Comparison of ENCODE assay signal across 7 cellular contexts in the genomic region with DNA sequence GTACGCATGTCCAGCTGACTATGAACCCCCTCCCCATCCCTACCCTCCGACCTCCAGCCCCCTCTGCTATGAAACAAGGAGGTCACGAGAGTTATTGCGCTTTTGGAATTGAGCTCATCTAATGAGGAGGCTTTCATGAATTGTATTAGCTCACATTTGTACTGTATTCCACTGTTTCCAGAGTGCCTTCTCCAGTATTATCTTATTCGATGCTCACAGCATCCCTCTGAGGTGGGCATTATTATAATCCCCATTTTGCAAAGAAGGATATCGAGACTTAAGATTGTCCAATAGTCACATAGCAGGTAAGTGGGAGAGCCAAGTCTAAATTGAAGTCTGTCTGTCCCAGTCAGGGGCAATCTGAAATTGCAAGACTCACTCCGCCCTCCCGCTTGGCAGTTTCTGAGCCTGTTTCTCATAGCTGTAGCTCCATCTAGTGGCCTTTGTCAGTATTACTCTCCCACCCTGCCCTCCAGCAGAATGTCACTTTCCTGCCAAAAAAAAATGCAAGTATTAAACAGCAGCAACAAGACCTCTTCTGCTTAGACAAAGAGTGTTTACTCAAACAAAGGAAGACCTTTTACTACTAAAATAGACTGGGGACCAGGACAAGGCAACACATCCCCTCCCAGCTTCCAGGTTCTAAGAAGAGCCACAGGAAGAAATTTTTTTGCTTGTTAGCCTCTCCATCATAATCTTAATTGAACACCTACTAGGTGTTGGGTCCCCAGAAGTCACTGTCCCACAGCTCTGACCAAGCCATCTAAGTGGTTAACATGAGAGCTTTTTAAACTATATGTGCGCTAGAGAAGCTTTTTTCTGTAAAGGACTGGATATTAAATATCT. TPM values are rescaled to one million over a fixed set of nuclear protein-coding genes. Genes with fewer than 3 reads are reported as not detected.
DNase-seq lines count a peak whose midpoint lies in the region; TF ChIP-seq lines count a peak whose summit lies in the region.

No MANE protein-coding gene starts in this region.

- no peak for TF ChIP-seq POLR2A in testis (IDR thresholded peaks at IDR 0.05)

- no peak overlapping the region for H3K4ac ChIP-seq in neuronal stem cell (ENCODE audit: low read length)

- H2AFZ ChIP-seq in neuronal stem cell (ENCODE audit: low read length): no peak overlapping the region

- H2BK12ac ChIP-seq in neuronal stem cell (ENCODE audit: low read length): no peak overlapping the region

- H4K91ac ChIP-seq in neuronal stem cell (ENCODE audit: low read depth, low read length, poor library complexity): no peak overlapping the region

- intact Hi-C loops in testis (cut with DNase I; ENCODE audit: low total_unique reads): no loop called here

- H2AK5ac ChIP-seq in neuronal stem cell (ENCODE audit: low read depth, low read length): no peak overlapping the region

- H3K18ac ChIP-seq in neuronal stem cell (ENCODE audit: low read length): no peak overlapping the region

- H4K8ac ChIP-seq in neuronal stem cell (ENCODE audit: low read depth, low read length): no peak overlapping the region

- H2BK15ac ChIP-seq in neuronal stem cell (ENCODE audit: low read length): no peak overlapping the region

- H3K14ac ChIP-seq in neuronal stem cell (ENCODE audit: low read length): no peak overlapping the region

- H2BK120ac ChIP-seq in neuronal stem cell (ENCODE audit: low read depth, low read length): no peak overlapping the region

- H3K4me1 ChIP-seq in neuronal stem cell (ENCODE audit: control insufficient read depth in 2 of 2, insufficient read depth in 1 of 2, low read depth in 1 of 2, low read length in 2 of 2) (no peaks in the 10 kb centered on the region), testis (no peaks in the 10 kb centered on the region)

- H3K27ac ChIP-seq in neuronal stem cell (replicated peaks; ENCODE audit: low read length) (no peak overlapping the region), testis (no peak overlapping the region)

- H3K9me3 ChIP-seq in neuronal stem cell (replicated peaks in 1 of 2; ENCODE audit: control insufficient read depth in 2 of 2, insufficient read depth in 1 of 2, low read depth in 1 of 2, low read length in 2 of 2): no peaks in the 10 kb centered on the region
- H3K9me3 ChIP-seq in testis: no peaks in the 10 kb centered on the region

- no peak overlapping the region for H3K9ac ChIP-seq in neuronal stem cell (ENCODE audit: low read depth, low read length, poor library complexity)

- no peak overlapping the region for H3K23ac ChIP-seq in neuronal stem cell (ENCODE audit: low read depth, low read length, poor library complexity)

- H3K27me3 ChIP-seq in neuronal stem cell (ENCODE audit: control insufficient read depth in 3 of 3, insufficient read depth in 3 of 3, low read depth in 1 of 3, low read length in 3 of 3): no peaks in the 10 kb centered on the region
- no peaks in the 10 kb centered on the region for H3K27me3 ChIP-seq in testis

- H2BK5ac ChIP-seq in neuronal stem cell (ENCODE audit: low read length): no peak overlapping the region

- WGBS in neuronal stem cell (ENCODE audit: extremely low coverage in 2 of 2, insufficient read length in 2 of 2, insufficient replicate concordance in 1 of 2), 2 donors: no CpG with 5 or more reads among the region's 9 CpGs
- 47 to 55% methylated on average over 9 of the region's 9 CpGs for WGBS in testis, 2 donors

- DNase-seq in HuH-7.5 (ENCODE audit: low spot score) (peak; percentile 47), OCI-M2 (lab: John Stamatoyannopoulos, UW; ENCODE audit: unreplicated experiment) (peak; percentile 19), fibroblast of mammary gland (ENCODE audit: low read depth) (peak; percentile 71), neuronal stem cell (ENCODE audit: low spot score) (peak; percentile 72), testis (peak; percentile 87)
- DNase-seq in activated T-cell treated with anti-CD3 and anti-CD28 coated beads, Interleukin-2, amount 50 U/mL, for 1 hour: peak; percentile 28

- no peak overlapping the region for H3K4me3 ChIP-seq in fibroblast of mammary gland (ENCODE audit: control insufficient read depth, low read depth, low read length)
- no peak overlapping the region for H3K4me3 ChIP-seq in neuronal stem cell (ENCODE audit: low read length in 2 of 2)
- no peak overlapping the region for H3K4me3 ChIP-seq in testis

- H3K36me3 ChIP-seq in neuronal stem cell (replicated peaks in 1 of 2; ENCODE audit: control insufficient read depth in 2 of 2, insufficient read depth in 2 of 2, low read length in 2 of 2) (no peaks in the 10 kb centered on the region), testis (ENCODE audit: low read depth, missing control alignments) (no peaks in the 10 kb centered on the region)

- H3K79me1 ChIP-seq in neuronal stem cell (ENCODE audit: low read depth, low read length): no peaks in the 10 kb centered on the region

- no peak overlapping the region for H3K4me2 ChIP-seq in neuronal stem cell (ENCODE audit: insufficient read depth, low read length, poor library complexity, severe bottlenecking)

- TF ChIP-seq CTCF in GM12872 (IDR thresholded peaks at IDR 0.05; ENCODE audit: insufficient read depth, low read depth, low read length): peak; percentile 89
- TF ChIP-seq CTCF in fibroblast of mammary gland (conservative IDR thresholded peaks at IDR 0.05; ENCODE audit: control insufficient read depth, insufficient read depth, low read depth, low read length): peak; percentile 81
- TF ChIP-seq CTCF in testis (IDR thresholded peaks at IDR 0.05): peak; percentile 62 to 82 (median 77)

RNA-seq across cellular contexts. Expression of gene TMEM233, which starts 48.6 kb away (rescaled TPM):
- polyA plus RNA-seq in neuronal stem cell (2013, experiment 1 of 2): 0.01 TPM
- not detected for polyA plus RNA-seq in neuronal stem cell (2013, experiment 2 of 2)
- under 1 TPM in 1 of 2 donors, not detected in 1; 0.31 TPM for total RNA-seq in testis
- 0.47 TPM for polyA plus RNA-seq in testis (ENCODE audit: insufficient read depth, low read depth, low replicate concordance)

Comparison
In these comparisons a context has a peak if more than half of its experiments do, and no peak if none do; other contexts are left out.
1. DNase-seq: peak in every context shown above with its lines; median percentile 87 in testis; 72 in neuronal stem cell; 71 in fibroblast of mammary gland; 47 in HuH-7.5; 28 in activated T-cell treated with anti-CD3 and anti-CD28 coated beads, Interleukin-2, amount 50 U/mL, for 1 hour; 19 in OCI-M2.